ENCODE assay signal across 16 cellular contexts in genomic region chr15:67563961-67564570, GRCh38. TPM values are rescaled to one million over a fixed set of nuclear protein-coding genes. Genes with fewer than 3 reads are reported as not detected.
DNase-seq lines count a peak whose midpoint lies in the region; ATAC-seq and TF ChIP-seq lines count a peak whose summit lies in the region.
"Had no signal": no experiment of that assay in that cellular context is flagged by ENCODE, and none has a peak within 500 bp of the region (broad histone marks: within the 10 kb centered on the region; RNA-seq: fewer than 3 reads in every experiment).

No MANE protein-coding gene starts in this region.

- no peak overlapping the region for H3K9ac ChIP-seq in KMS-11
- H3K9ac ChIP-seq: SK-N-SH had no signal

- no peaks in the 10 kb centered on the region for H3K36me3 ChIP-seq in KMS-11 (ENCODE audit: insufficient read depth)
- H3K36me3 ChIP-seq in heart left ventricle, result peaks cover 0 to 12% (median 0%) of the 10 kb centered on the region in 9 donors
- H3K36me3 ChIP-seq: breast epithelium, ovary had no signal

- H3K27me3 ChIP-seq in KMS-11 (ENCODE audit: insufficient read depth, low read depth), result no peaks in the 10 kb centered on the region
- H3K27me3 ChIP-seq in heart left ventricle, result no peaks in the 10 kb centered on the region
- H3K27me3 ChIP-seq: breast epithelium, ovary, sigmoid colon had no signal

- no peaks in the 10 kb centered on the region for H4K20me1 ChIP-seq in KMS-11 (ENCODE audit: insufficient read depth)

- H3K4me1 ChIP-seq in KMS-11 (ENCODE audit: low read depth, poor library complexity, severe bottlenecking) (peaks cover 30% of the 10 kb centered on the region), heart left ventricle (peaks cover 0 to 9% (median 0%) of the 10 kb centered on the region in 12 donors)
- H3K4me1 ChIP-seq: breast epithelium, sigmoid colon had no signal

- intact Hi-C loops in heart left ventricle (cut with DNase I), result no loop called here

- H3K79me2 ChIP-seq in KMS-11 (ENCODE audit: insufficient read depth, low read depth), result no peaks in the 10 kb centered on the region

- no peaks in the 10 kb centered on the region for H3K9me3 ChIP-seq in heart left ventricle
- H3K9me3 ChIP-seq: breast epithelium, ovary, sigmoid colon, SK-N-SH had no signal

- H3K4me3 ChIP-seq in KMS-11 (IDR thresholded peaks at IDR 0.05; ENCODE audit: insufficient read depth, low read depth, low read length) (no peak overlapping the region), heart left ventricle (no peak overlapping the region)
- H3K4me3 ChIP-seq: breast epithelium, ovary, sigmoid colon had no signal

- TF ChIP-seq POLR2A in heart left ventricle (IDR thresholded peaks at IDR 0.05), result no peak

- peak overlapping the region; percentile 61 for H3K4me2 ChIP-seq in KMS-11
- H3K4me2 ChIP-seq: SK-N-SH had no signal

- TF ChIP-seq CTCF in KMS-11 (conservative IDR thresholded peaks at IDR 0.05; ENCODE audit: low read depth, low read length) (no peak), heart left ventricle (IDR thresholded peaks at IDR 0.05) (no peak)

- ATAC-seq in GM21367 (IDR thresholded peaks at IDR 0.05; ENCODE audit: unreplicated experiment) (peak; percentile 6), heart left ventricle (no peak)

- peak overlapping the region; percentile 2; the same call in 1 of the 2 replicates for H3K27ac ChIP-seq in KMS-11
- no peak overlapping the region for H3K27ac ChIP-seq in heart left ventricle
- no peak overlapping the region for H3K27ac ChIP-seq in caudate nucleus (ENCODE audit: low read depth, low read length)
- H3K27ac ChIP-seq: breast epithelium, ovary, sigmoid colon had no signal

- 81 to 96% (median 86%) methylated on average over 1 of the region's 1 CpG for WGBS in heart left ventricle, 4 donors

- DNase-seq in ELF-1 (ENCODE audit: low read depth, low spot score) (peak; percentile 15), foreskin melanocyte (peak; percentile 15), heart left ventricle (no peak), NCI-H446 (lab: John Stamatoyannopoulos, UW) (no peak), caudate nucleus (lab: John Stamatoyannopoulos, UW) (no peak)
- DNase-seq: activated CD4-positive, alpha-beta T cell treated with anti-CD3 and anti-CD28 coated beads for 1 hour; COR-L47; hippocampal formation; NCI-H2227 treated with DMSO at 0.1 percent for 48 hours; ovary; sigmoid colon; SK-N-SH; stimulated activated naive CD4-positive, alpha-beta T cell had no signal

- H2AFZ ChIP-seq in KMS-11 (ENCODE audit: low read depth), result no peak overlapping the region

RNA-seq across cellular contexts. Expression of gene MAP2K5, which starts 21.6 kb away (rescaled TPM):
- 10 to 100 TPM in 8 of 9 donors, 1 to 10 TPM in 1; 9.9 to 32.0 (median 22.7) TPM for total RNA-seq in heart left ventricle
- polyA plus RNA-seq in heart left ventricle, result 10 to 100 TPM in 1 of 2 donors, 1 to 10 TPM in 1; 8.1 to 16.3 TPM

RNA-seq across cellular contexts. Expression of gene C15orf61, which starts 43.1 kb away (rescaled TPM):
- 10 to 100 TPM in 5 of 9 donors, 1 to 10 TPM in 4; 5.0 to 11.7 (median 10.0) TPM for total RNA-seq in heart left ventricle
- 1 to 10 TPM; 3.6 to 4.6 TPM for polyA plus RNA-seq in heart left ventricle

Comparison
In these comparisons a context has a peak if more than half of its experiments do, and no peak if none do; other contexts are left out.
1. DNase-seq: peak in ELF-1 (single experiment) and foreskin melanocyte (single experiment); none in heart left ventricle (0 of 5), NCI-H446 (0 of 2) and caudate nucleus (0 of 61).